Comparison of ENCODE assay signal across 1 cellular context in the genomic region with DNA sequence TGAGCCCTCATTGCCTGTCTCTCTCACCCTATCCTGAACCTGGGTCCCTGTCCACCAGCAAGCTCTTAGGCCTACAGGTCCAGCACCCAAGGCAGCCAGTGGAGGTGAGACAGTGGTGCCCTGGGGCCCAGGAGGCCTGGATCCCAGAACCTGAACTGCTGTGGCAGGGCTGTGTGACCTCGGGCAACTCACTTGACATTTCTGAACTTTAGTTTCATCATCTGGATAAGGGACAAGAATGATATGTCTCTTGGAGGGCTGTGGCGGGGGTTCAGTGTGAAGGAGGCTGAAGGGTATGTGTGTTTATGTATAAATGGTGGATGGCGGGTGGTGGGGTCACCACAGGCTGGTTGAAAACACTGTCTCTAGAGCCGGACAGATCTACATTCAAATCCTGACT.
TF ChIP-seq lines count a peak whose summit lies in the region.

No MANE protein-coding gene starts in this region.

TF ChIP-seq in H1, 55 proteins besides CTCF, POLR2A, EP300 and RAD21:
- TF ChIP-seq ZNF274 (IDR thresholded peaks at IDR 0.05; ENCODE audit: borderline replicate concordance, extremely low read depth, low read length), result no peak
- 0 out of 2 replicates have a peak, but pooled peaks have one; percentile 16 for TF ChIP-seq KDM1A (IDR thresholded peaks at IDR 0.05; ENCODE audit: borderline replicate concordance, low read length)
